ENCODE assay signal across 1 cellular context in genomic region chr7:20798081-20798693, GRCh38.
TF ChIP-seq lines count a peak whose summit lies in the region.

No MANE protein-coding gene starts in this region.

TF ChIP-seq in IMR-90, 13 proteins besides CTCF, POLR2A, EP300 and RAD21:
- TF ChIP-seq NFE2L2 (IDR thresholded peaks at IDR 0.05; ENCODE audit: low read depth, low read length) (no peak), RFX5 (IDR thresholded peaks at IDR 0.05; ENCODE audit: low read depth, low read length) (no peak), FOS (IDR thresholded peaks at IDR 0.05; ENCODE audit: low read depth, low read length) (no peak), RCOR1 (IDR thresholded peaks at IDR 0.05; ENCODE audit: insufficient replicate concordance, low read length) (no peak)
